Comparison of ENCODE assay signal across 9 cellular contexts in genomic region chr5:14212838-14213237, GRCh38.
DNase-seq lines count a peak whose midpoint lies in the region; ATAC-seq and TF ChIP-seq lines count a peak whose summit lies in the region.
"Had no signal": no experiment of that assay in that cellular context is flagged by ENCODE, and none has a peak within 500 bp of the region (broad histone marks: within the 10 kb centered on the region; RNA-seq: fewer than 3 reads in every experiment).

No MANE protein-coding gene starts in this region.

- TF ChIP-seq CTCF in OCI-LY7 (conservative IDR thresholded peaks at IDR 0.05; ENCODE audit: low read length) (no peak), progenitor cell of endocrine pancreas (IDR thresholded peaks at IDR 0.05; ENCODE audit: unreplicated experiment) (no peak)

- CTCF ChIA-PET in OCI-LY7 (lab: Charles Lee; ENCODE audit: unreplicated experiment): no interaction called here
- CTCF ChIA-PET in activated CD4-positive, alpha-beta T cell treated with anti-CD3 and anti-CD28 coated beads for 36 hours (lab: Charles Lee): no interaction called here

- H3K9me2 ChIP-seq in OCI-LY7 (ENCODE audit: insufficient read depth, low read length): no peaks in the 10 kb centered on the region

- BruUV-seq in OCI-LY7 (replicated peaks; lab: Mats Ljungman, UMichigan): no TSS peak

- peak; percentile 78 for DNase-seq in OCI-LY7 (ENCODE audit: low spot score)
- DNase-seq in progenitor cell of endocrine pancreas (ENCODE audit: low spot score, unreplicated experiment): no peak
- DNase-seq in NCI-H187 (lab: John Stamatoyannopoulos, UW): no peak
- DNase-seq in activated CD4-positive, alpha-beta T cell treated with anti-CD3 and anti-CD28 coated beads for 36 hours: no peak
- DNase-seq in NCI-H524 treated with DMSO at 0.1 percent for 48 hours (lab: John Stamatoyannopoulos, UW): no peak
- no peak for DNase-seq in NK-92 (lab: John Stamatoyannopoulos, UW; ENCODE audit: unreplicated experiment)
- DNase-seq: NCI-H2107 had no signal

- no peaks in the 10 kb centered on the region for H3K36me3 ChIP-seq in OCI-LY7 (ENCODE audit: insufficient read depth, low read length)

- peak; percentile 42 for ATAC-seq in GM18907 (IDR thresholded peaks at IDR 0.05; ENCODE audit: unreplicated experiment)
- ATAC-seq in HG02678 (IDR thresholded peaks at IDR 0.05; ENCODE audit: unreplicated experiment): peak; percentile 36
- ATAC-seq in activated CD4-positive, alpha-beta T cell treated with anti-CD3 and anti-CD28 coated beads for 36 hours: no peak

- no peak overlapping the region for H3K4me3 Mint-ChIP-seq in progenitor cell of endocrine pancreas (ENCODE audit: low read depth)
- H3K4me3 Mint-ChIP-seq in activated CD4-positive, alpha-beta T cell treated with anti-CD3 and anti-CD28 coated beads for 36 hours: no peak overlapping the region

- peaks cover 69% of the 10 kb centered on the region; the same call in 1 of the 2 replicates for H3K79me2 ChIP-seq in OCI-LY7 (ENCODE audit: insufficient read depth, low read depth, low read length)

- POLR2A ChIA-PET in OCI-LY7 (lab: Charles Lee): interaction anchor here (0.6 to 1.6 kb wide), 4 partner anchors 58 to 1586 kb away, joined by 3 to 5 read pairs (median 4); no protein-coding TSS in a partner anchor
- POLR2A ChIA-PET in activated CD4-positive, alpha-beta T cell treated with anti-CD3 and anti-CD28 coated beads for 36 hours (lab: Charles Lee): no interaction called here

- H3K36me3 Mint-ChIP-seq in progenitor cell of endocrine pancreas (ENCODE audit: insufficient read depth): no peaks in the 10 kb centered on the region
- H3K36me3 Mint-ChIP-seq in activated CD4-positive, alpha-beta T cell treated with anti-CD3 and anti-CD28 coated beads for 36 hours (ENCODE audit: low read depth): no peaks in the 10 kb centered on the region

- H3K4me1 Mint-ChIP-seq in progenitor cell of endocrine pancreas (ENCODE audit: low read depth): peaks cover 34% of the 10 kb centered on the region
- H3K4me1 Mint-ChIP-seq in activated CD4-positive, alpha-beta T cell treated with anti-CD3 and anti-CD28 coated beads for 36 hours: peaks cover 5% of the 10 kb centered on the region

- H4K20me1 ChIP-seq in OCI-LY7 (ENCODE audit: insufficient read depth, low read length): no peaks in the 10 kb centered on the region

- peak overlapping the region; percentile 97 for H3K27ac ChIP-seq in OCI-LY7 (ENCODE audit: low read depth, low read length, poor library complexity, severe bottlenecking)

- peak overlapping the region; percentile 40 for H3K27ac Mint-ChIP-seq in progenitor cell of endocrine pancreas
- no peak overlapping the region for H3K27ac Mint-ChIP-seq in activated CD4-positive, alpha-beta T cell treated with anti-CD3 and anti-CD28 coated beads for 36 hours

- peak overlapping the region; percentile 14; the same call in 1 of the 2 replicates for H2AFZ ChIP-seq in OCI-LY7 (ENCODE audit: low read length)

- no peaks in the 10 kb centered on the region for H3K27me3 Mint-ChIP-seq in progenitor cell of endocrine pancreas
- peaks cover 2% of the 10 kb centered on the region for H3K27me3 Mint-ChIP-seq in activated CD4-positive, alpha-beta T cell treated with anti-CD3 and anti-CD28 coated beads for 36 hours

- H3K9me3 Mint-ChIP-seq in progenitor cell of endocrine pancreas (ENCODE audit: low read depth): no peaks in the 10 kb centered on the region
- H3K9me3 Mint-ChIP-seq in activated CD4-positive, alpha-beta T cell treated with anti-CD3 and anti-CD28 coated beads for 36 hours (ENCODE audit: low read depth): no peaks in the 10 kb centered on the region

- peaks cover 97% of the 10 kb centered on the region for H3K4me1 ChIP-seq in OCI-LY7 (ENCODE audit: insufficient read depth, low read length, poor library complexity, severe bottlenecking)

- H3K9me3 ChIP-seq in OCI-LY7 (ENCODE audit: low read length): no peaks in the 10 kb centered on the region

- peak overlapping the region; percentile 55 for H3K4me3 ChIP-seq in OCI-LY7 (ENCODE audit: low read depth, low read length, poor library complexity, severe bottlenecking)

- peak overlapping the region; percentile 73 for H3K4me2 ChIP-seq in OCI-LY7 (ENCODE audit: low read length)

- intact Hi-C loops in OCI-LY7 (cut with micrococcal nuclease; ENCODE audit: unreplicated experiment): loop anchor here (5.0 kb wide), 2 partner anchors 41 to 59 kb away; no protein-coding TSS in a partner anchor
- intact Hi-C loops in activated CD4-positive, alpha-beta T cell treated with anti-CD3 and anti-CD28 coated beads for 36 hours (cut with DNase I, micrococcal nuclease): no loop called here
